1 cellular context compared by ENCODE assay signal in the genomic region with DNA sequence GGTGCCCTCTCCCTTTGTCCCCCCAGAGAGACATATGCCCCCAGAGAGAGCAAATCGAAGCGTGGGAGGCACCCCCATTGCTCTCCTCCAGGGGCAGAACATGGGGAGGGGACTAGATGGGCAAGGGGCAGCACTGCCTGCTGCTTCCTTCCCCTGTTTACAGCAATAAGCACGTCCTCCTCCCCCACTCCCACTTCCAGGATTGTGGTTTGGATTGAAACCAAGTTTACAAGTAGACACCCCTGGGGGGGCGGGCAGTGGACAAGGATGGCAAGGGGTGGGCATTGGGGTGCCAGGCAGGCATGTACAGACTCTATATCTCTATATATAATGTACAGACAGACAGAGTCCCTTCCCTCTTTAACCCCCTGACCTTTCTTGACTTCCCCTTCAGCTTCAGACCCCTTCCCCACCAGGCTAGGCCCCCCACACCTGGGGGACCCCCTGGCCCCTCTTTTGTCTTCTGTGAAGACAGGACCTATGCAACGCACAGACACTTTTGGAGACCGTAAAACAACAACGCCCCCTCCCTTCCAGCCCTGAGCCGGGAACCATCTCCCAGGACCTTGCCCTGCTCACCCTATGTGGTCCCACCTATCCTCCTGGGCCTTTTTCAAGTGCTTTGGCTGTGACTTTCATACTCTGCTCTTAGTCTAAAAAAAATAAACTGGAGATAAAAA.
TF ChIP-seq lines count a peak whose summit lies in the region.

No MANE protein-coding gene starts in this region.

TF ChIP-seq in HepG2, 621 proteins besides CTCF, POLR2A, EP300 and RAD21:
- TF ChIP-seq FLYWCH1 (CRISPR knock-in tag; IDR thresholded peaks at IDR 0.05) (no peak), STAG1 (CRISPR knock-in tag; IDR thresholded peaks at IDR 0.05) (0 out of 2 replicates have a peak, but pooled peaks have one; percentile 9)
TF ChIP-seq in HepG2: peak in this region for 1.
